38 cellular contexts compared by ENCODE assay signal in genomic region chr11:107736546-107736945, GRCh38. TPM values are rescaled to one million over a fixed set of nuclear protein-coding genes. Genes with fewer than 3 reads are reported as not detected.
"Had no signal": no experiment of that assay in that cellular context is flagged by ENCODE, and none has a peak within 500 bp of the region (broad histone marks: within the 10 kb centered on the region; RNA-seq: fewer than 3 reads in every experiment).

No MANE protein-coding gene starts in this region.

- H3K27ac ChIP-seq: adrenal gland, breast epithelium, cardiac muscle cell, colonic mucosa, epithelial cell of prostate, esophagus squamous epithelium, gastroesophageal sphincter, heart right ventricle, hepatocyte had no signal

- H3K36me3 ChIP-seq: adrenal gland, breast epithelium, cardiac muscle cell, colonic mucosa, esophagus squamous epithelium, gastroesophageal sphincter, heart right ventricle had no signal

- FAIRE-seq: endometrium, endothelial cell of umbilical vein had no signal

- H3K4me2 ChIP-seq: hepatocyte had no signal

- H2AFZ ChIP-seq: hepatocyte had no signal

- DNase-seq: activated CD4-positive, alpha-beta memory T cell treated with anti-CD3 and anti-CD28 coated beads for 36 hours; activated CD4-positive, alpha-beta T cell treated with anti-CD3 and anti-CD28 coated beads for 36 hours; activated CD4-positive, alpha-beta T cell treated with anti-CD3 and anti-CD28 coated beads, Interleukin-2, amount 10 ng/mL, durations not matched to agents 24 days and 14 days; activated CD4-positive, CD25-positive, alpha-beta regulatory T cell; activated CD4-positive, CD25-positive, alpha-beta regulatory T cell treated with anti-CD3 and anti-CD28 coated beads, Interleukin-2, amount 50 U/mL, for 72 hours; activated CD8-positive, alpha-beta memory T cell treated with anti-CD3 and anti-CD28 coated beads, Interleukin-2, amount 10 ng/mL, durations not matched to agents 7 days and 5 days; activated CD8-positive, alpha-beta memory T cell treated with anti-CD3 and anti-CD28 coated beads, Interleukin-2, amount 50 U/mL, for 4 hours; activated CD8-positive, alpha-beta T cell treated with anti-CD3 and anti-CD28 coated beads, Interleukin-2, amount 10 ng/mL, durations not matched to agents 7 days and 5 days; activated gamma-delta T cell; activated naive CD4-positive, alpha-beta T cell; activated naive CD4-positive, alpha-beta T cell treated with anti-CD3 and anti-CD28 coated beads, Interleukin-2, amount 10 ng/mL, durations not matched to agents 7 days and 5 days; activated T-cell treated with anti-CD3 and anti-CD28 coated beads, Interleukin-2, amount 50 U/mL, for 1 hour; activated T-cell treated with anti-CD3 and anti-CD28 coated beads, Interleukin-2, amount 50 U/mL, for 48 hours; adrenal gland; amygdala; aorta; central memory CD4-positive, alpha-beta T cell; cerebellar nuclear complex; colonic mucosa; effector CD8-positive, alpha-beta T cell; esophagus squamous epithelium; foreskin melanocyte; heart right ventricle; T-helper 17 cell; T1000 had no signal

- H3K9me3 ChIP-seq: adrenal gland, colonic mucosa, esophagus squamous epithelium, gastroesophageal sphincter had no signal

- H3K4me1 ChIP-seq: adrenal gland, breast epithelium, colonic mucosa, esophagus squamous epithelium, gastroesophageal sphincter, heart right ventricle had no signal

- H3K79me2 ChIP-seq: hepatocyte had no signal

- H3K27me3 ChIP-seq: adrenal gland, breast epithelium, cardiac muscle cell, colonic mucosa, esophagus squamous epithelium, gastroesophageal sphincter, hepatocyte had no signal

- H3K4me3 ChIP-seq: adrenal gland, breast epithelium, cardiac muscle cell, colonic mucosa, esophagus squamous epithelium, gastroesophageal sphincter, heart right ventricle, hepatocyte had no signal

RNA-seq across cellular contexts. Expression of gene SLN, which starts 24.7 kb away (rescaled TPM):
- total RNA-seq: activated CD4-positive, alpha-beta memory T cell treated with anti-CD3 and anti-CD28 coated beads for 36 hours; activated CD4-positive, alpha-beta T cell treated with anti-CD3 and anti-CD28 coated beads for 36 hours; activated CD4-positive, alpha-beta T cell treated with anti-CD3 and anti-CD28 coated beads, Interleukin-2, amount 10 ng/mL, durations not matched to agents 24 days and 14 days; activated CD8-positive, alpha-beta memory T cell treated with anti-CD3 and anti-CD28 coated beads for 36 hours; activated CD8-positive, alpha-beta memory T cell treated with anti-CD3 and anti-CD28 coated beads, Interleukin-2, amount 10 ng/mL, durations not matched to agents 7 days and 5 days; activated CD8-positive, alpha-beta T cell treated with anti-CD3 and anti-CD28 coated beads, Interleukin-2, amount 10 ng/mL, durations not matched to agents 7 days and 5 days; activated naive CD4-positive, alpha-beta T cell treated with anti-CD3 and anti-CD28 coated beads, Interleukin-2, amount 50 U/mL, for 72 hours; breast epithelium; cardiac muscle cell; colonic mucosa; dermis microvascular lymphatic vessel endothelial cell; endothelial cell of umbilical vein; esophagus squamous epithelium; fibroblast of lung; fibroblast of villous mesenchyme; glomerular endothelial cell; T-helper 17 cell had no signal
- polyA plus RNA-seq: aorta, fibroblast of lung had no signal
